9 cellular contexts compared by ENCODE assay signal in the genomic region with DNA sequence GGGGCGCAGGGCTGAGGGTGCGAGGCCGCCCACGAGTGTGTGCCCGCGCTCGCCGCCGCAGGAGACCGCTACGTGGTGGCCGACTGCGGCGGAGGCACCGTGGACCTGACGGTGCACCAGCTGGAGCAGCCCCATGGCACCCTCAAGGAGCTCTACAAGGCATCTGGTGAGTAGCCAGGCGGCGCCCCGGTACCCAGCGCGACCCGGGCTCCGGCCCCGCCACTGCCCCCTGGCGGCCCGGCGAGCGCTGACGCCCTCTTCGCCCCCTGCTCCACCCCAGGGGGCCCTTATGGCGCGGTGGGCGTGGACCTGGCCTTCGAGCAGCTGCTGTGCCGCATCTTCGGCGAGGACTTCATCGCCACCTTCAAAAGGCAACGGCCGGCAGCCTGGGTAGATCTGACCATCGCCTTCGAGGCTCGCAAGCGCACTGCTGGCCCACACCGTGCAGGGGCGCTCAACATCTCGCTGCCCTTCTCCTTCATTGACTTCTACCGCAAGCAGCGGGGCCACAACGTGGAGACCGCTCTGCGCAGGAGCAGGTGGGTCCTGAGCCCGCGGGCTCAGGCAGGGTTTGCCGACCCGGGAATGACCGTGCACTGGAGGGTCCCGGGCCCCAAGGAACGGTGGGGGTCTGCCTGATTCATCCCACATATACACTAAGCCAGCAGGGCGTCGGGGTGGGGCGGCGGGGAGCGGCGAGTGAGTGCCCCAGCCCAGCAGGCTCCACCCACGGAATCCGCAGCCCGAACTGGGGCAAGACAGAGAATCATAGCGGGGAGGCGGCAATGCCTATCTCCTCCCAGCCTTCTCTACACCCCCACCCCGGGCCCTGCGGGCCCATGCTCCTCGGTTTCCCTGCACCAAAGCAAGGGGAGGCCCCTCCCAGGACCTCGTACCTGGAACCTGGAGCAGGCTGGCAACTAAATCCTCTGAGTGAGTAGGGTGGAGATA. TPM values are rescaled to one million over a fixed set of nuclear protein-coding genes. Genes with fewer than 3 reads are reported as not detected.
DNase-seq lines count a peak whose midpoint lies in the region; ATAC-seq and TF ChIP-seq lines count a peak whose summit lies in the region.
"Had no signal": no experiment of that assay in that cellular context is flagged by ENCODE, and none has a peak within 500 bp of the region (broad histone marks: within the 10 kb centered on the region; RNA-seq: fewer than 3 reads in every experiment).

No MANE protein-coding gene starts in this region.

- H3K4me3 ChIP-seq in cardiac fibroblast (replicated peaks in 1 of 2; ENCODE audit: low read depth in 2 of 2, low read length in 2 of 2): no peak overlapping the region
- H3K4me3 ChIP-seq in lower lobe of right lung: no peak overlapping the region
- no peak overlapping the region for H3K4me3 ChIP-seq in upper lobe of right lung

- peak; percentile 37 to 38 for ATAC-seq in lower lobe of right lung
- ATAC-seq in upper lobe of right lung: peak; percentile 40
- ATAC-seq in HG03442 (IDR thresholded peaks at IDR 0.05; ENCODE audit: unreplicated experiment): no peak

- peak; percentile 68 for DNase-seq in activated CD4-positive, alpha-beta T cell treated with anti-CD3 and anti-CD28 coated beads for 48 hours
- DNase-seq in activated CD4-positive, alpha-beta T cell treated with anti-CD3 and anti-CD28 coated beads for 4 hours: no peak
- DNase-seq in NCI-H82 (lab: John Stamatoyannopoulos, UW) (peak; percentile 92), cardiac fibroblast (ENCODE audit: low read depth in 2 of 2) (peak in 1 of 2 donors; percentile 13), lower lobe of right lung (peak; percentile 63), upper lobe of right lung (no peak), HUDEP-2 (lab: John Stamatoyannopoulos, UW; ENCODE audit: unreplicated experiment in 76 of 76) (no peak)

- H3K27ac ChIP-seq in lower lobe of right lung: no peak overlapping the region
- H3K27ac ChIP-seq in upper lobe of right lung: no peak overlapping the region

- intact Hi-C loops in lower lobe of right lung (cut with DNase I) (no loop called here), upper lobe of right lung (cut with DNase I) (no loop called here)

- no peaks in the 10 kb centered on the region for H3K9me3 ChIP-seq in lower lobe of right lung
- H3K9me3 ChIP-seq in upper lobe of right lung: no peaks in the 10 kb centered on the region

- TF ChIP-seq CTCF in cardiac fibroblast (IDR thresholded peaks at IDR 0.05; ENCODE audit: low read depth, low read length) (peak; percentile 31), lower lobe of right lung (IDR thresholded peaks at IDR 0.05) (peak; percentile 70), upper lobe of right lung (IDR thresholded peaks at IDR 0.05) (peak; percentile 65)

- H3K4me1 ChIP-seq in lower lobe of right lung: peaks cover 34% of the 10 kb centered on the region
- no peaks in the 10 kb centered on the region for H3K4me1 ChIP-seq in upper lobe of right lung

- H3K27me3 ChIP-seq in lower lobe of right lung (ENCODE audit: low read depth): peaks cover 5% of the 10 kb centered on the region
- peaks cover 13% of the 10 kb centered on the region for H3K27me3 ChIP-seq in upper lobe of right lung

- H3K36me3 ChIP-seq in lower lobe of right lung (peaks cover 35% of the 10 kb centered on the region), upper lobe of right lung (no peaks in the 10 kb centered on the region)

RNA-seq across cellular contexts. Expression of gene HSPA12B, which starts 17.5 kb away (rescaled TPM):
- total RNA-seq in lower lobe of right lung: 36.9 TPM
- total RNA-seq in upper lobe of right lung: 33.7 TPM

RNA-seq across cellular contexts. Expression of gene ADISSP, which starts 17.6 kb away (rescaled TPM):
- 33.2 TPM for total RNA-seq in lower lobe of right lung
- total RNA-seq in upper lobe of right lung: 23.3 TPM

RNA-seq across cellular contexts. Expression of gene SPEF1, which starts 31.3 kb away (rescaled TPM):
- total RNA-seq in lower lobe of right lung (3.9 TPM), upper lobe of right lung (0.46 TPM)

RNA-seq across cellular contexts. Expression of gene CENPB, which starts 36.6 kb away (rescaled TPM):
- total RNA-seq in lower lobe of right lung (76.2 TPM), upper lobe of right lung (94.6 TPM)

RNA-seq across cellular contexts. Expression of gene SIGLEC1, which starts 37.6 kb away (rescaled TPM):
- total RNA-seq in lower lobe of right lung: 114 TPM
- 53.6 TPM for total RNA-seq in upper lobe of right lung
- total RNA-seq: pulmonary artery endothelial cell had no signal

Comparison
In these comparisons a context has a peak if more than half of its experiments do, and no peak if none do; other contexts are left out.
1. DNase-seq: peak in activated CD4-positive, alpha-beta T cell treated with anti-CD3 and anti-CD28 coated beads for 48 hours (single experiment), NCI-H82 (single experiment) and lower lobe of right lung (single experiment); none in activated CD4-positive, alpha-beta T cell treated with anti-CD3 and anti-CD28 coated beads for 4 hours (0 of 2), upper lobe of right lung (single experiment) and HUDEP-2 (0 of 76).
2. Peak in every context shown above with its lines, with median percentiles within 50 percentile points of each other: CTCF ChIP-seq.